11 cellular contexts compared by ENCODE assay signal in the genomic region with DNA sequence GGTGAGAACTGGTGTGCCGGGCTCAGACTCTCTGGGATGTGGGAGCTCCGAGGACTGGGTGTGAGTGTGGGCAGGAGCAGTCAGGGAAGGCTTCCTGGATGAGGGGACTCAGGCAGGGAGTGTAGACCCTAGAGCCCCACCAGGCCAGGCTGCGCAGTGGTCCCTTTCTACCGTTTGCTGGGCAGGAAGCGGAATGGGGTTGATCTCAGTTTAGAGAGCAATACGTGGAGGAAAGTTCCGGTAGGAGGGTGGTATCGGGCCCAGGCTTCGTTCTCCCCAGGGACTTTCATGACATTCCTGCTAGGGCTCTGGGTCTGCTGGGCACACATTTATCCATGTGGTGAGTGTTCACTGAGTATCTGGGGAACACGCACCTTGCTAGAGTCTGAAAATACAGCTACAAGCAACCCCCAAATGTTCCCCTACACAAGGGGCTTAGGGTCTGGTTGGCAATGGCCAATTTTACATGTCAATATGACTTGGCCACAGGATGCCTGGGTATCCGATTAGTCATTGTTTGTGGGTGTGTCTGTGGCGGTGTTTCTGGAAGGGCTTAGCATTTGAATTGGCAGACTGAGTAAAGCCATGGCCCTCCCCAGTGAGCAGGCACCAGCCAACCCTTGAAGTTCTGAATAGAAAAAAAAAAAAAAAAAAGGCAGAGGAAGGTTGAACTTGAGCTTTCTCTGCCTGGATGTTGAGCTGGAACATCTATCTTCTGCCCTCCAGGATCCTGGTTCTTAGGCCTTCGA. TPM values are rescaled to one million over a fixed set of nuclear protein-coding genes. Genes with fewer than 3 reads are reported as not detected.
DNase-seq lines count a peak whose midpoint lies in the region; ATAC-seq and TF ChIP-seq lines count a peak whose summit lies in the region.
"Had no signal": no experiment of that assay in that cellular context is flagged by ENCODE, and none has a peak within 500 bp of the region (broad histone marks: within the 10 kb centered on the region; RNA-seq: fewer than 3 reads in every experiment).

No MANE protein-coding gene starts in this region.

- no CpG with 5 or more reads among the region's 13 CpGs for WGBS in H9 (ENCODE audit: extremely low coverage, insufficient read length, low lambda C conversion rate)

- no peak overlapping the region for H2BK12ac ChIP-seq in H9 (ENCODE audit: insufficient read length, low read depth, low read length)

- no peak overlapping the region for H4K8ac ChIP-seq in H9 (replicated peaks; ENCODE audit: insufficient read length, low read depth, low read length)

- no peak overlapping the region for H2BK120ac ChIP-seq in H9 (ENCODE audit: low read depth, low read length, poor library complexity, severe bottlenecking)

- POLR2A ChIA-PET in activated CD4-positive, alpha-beta T cell treated with anti-CD3 and anti-CD28 coated beads, Interleukin-2, amount 10 ng/mL, durations not matched to agents 7 days and 5 days (lab: Charles Lee): interaction anchor here (1.4 kb wide), 1 partner anchor 138 kb away, joined by 6 read pairs; no protein-coding TSS in a partner anchor

- no peak overlapping the region for H2BK15ac ChIP-seq in H9 (ENCODE audit: low read depth, low read length)

- H2BK5ac ChIP-seq in H9 (ENCODE audit: insufficient read length, low read length): no peak overlapping the region

- H3K56ac ChIP-seq in H9 (ENCODE audit: insufficient read length, low read depth, low read length): no peak overlapping the region

- peak; percentile 22 for DNase-seq in ACHN
- peak; percentile 91 for DNase-seq in H9
- DNase-seq in inferior parietal cortex (ENCODE audit: extremely low spot score): no peak
- no peak for DNase-seq in cerebellar nuclear complex (lab: John Stamatoyannopoulos, UW)
- no peak for DNase-seq in OCI-M2 (lab: John Stamatoyannopoulos, UW; ENCODE audit: unreplicated experiment)
- no peak for DNase-seq in activated CD4-positive, alpha-beta T cell treated with anti-CD3 and anti-CD28 coated beads, Interleukin-2, amount 10 ng/mL, durations not matched to agents 7 days and 5 days

- H3K9ac ChIP-seq in H9 (ENCODE audit: extremely low read depth, insufficient read length, low read length): no peak overlapping the region
- H3K9ac ChIP-seq in iPS-18a (ENCODE audit: low read length): peak overlapping the region; percentile 48

- H3K23ac ChIP-seq in H9 (ENCODE audit: insufficient read length, low read depth, low read length): no peak overlapping the region

- H4K20me1 ChIP-seq in H9 (ENCODE audit: control insufficient read depth, insufficient read depth, insufficient read length): peaks cover 3% of the 10 kb centered on the region

- peak overlapping the region; percentile 56 for H3K4me3 ChIP-seq in iPS-18a (ENCODE audit: low read length)

- no peak overlapping the region for H3T11ph ChIP-seq in H9 (ENCODE audit: low read length)

- no peaks in the 10 kb centered on the region for H3K79me2 ChIP-seq in H9 (ENCODE audit: insufficient read depth, low read length)

- H3K27ac ChIP-seq in H9 (ENCODE audit: insufficient read length, low read depth, low read length) (no peak overlapping the region), iPS-18a (ENCODE audit: low read length) (no peak overlapping the region)
- H3K27ac ChIP-seq: VCaP had no signal

- no peak overlapping the region for H4K91ac ChIP-seq in H9 (ENCODE audit: insufficient read length, low read depth, low read length)

- H3K27me3 Mint-ChIP-seq in H9 (ENCODE audit: low read depth): peaks cover 41% of the 10 kb centered on the region
- peaks cover 36% of the 10 kb centered on the region for H3K27me3 Mint-ChIP-seq in activated T-helper 17 cell treated with anti-CD3 and anti-CD28 coated beads, Interleukin-2, amount 50 U/mL, for 72 hours
- peaks cover 16% of the 10 kb centered on the region for H3K27me3 Mint-ChIP-seq in activated CD4-positive, alpha-beta T cell treated with anti-CD3 and anti-CD28 coated beads, Interleukin-2, amount 10 ng/mL, durations not matched to agents 7 days and 5 days

- peaks cover 3% of the 10 kb centered on the region for H3K23me2 ChIP-seq in H9 (ENCODE audit: insufficient read length, low read depth, low read length, poor library complexity, severe bottlenecking)

- no peak overlapping the region for H2AFZ ChIP-seq in H9 (ENCODE audit: low read length)

- no peak overlapping the region for H2AK5ac ChIP-seq in H9 (ENCODE audit: insufficient read length, low read length)

- TF ChIP-seq CTCF in H9 (conservative IDR thresholded peaks at IDR 0.05): no peak

- no peaks in the 10 kb centered on the region for H3K36me3 ChIP-seq in iPS-18a (ENCODE audit: control insufficient read depth, low read depth, low read length)
- H3K36me3 ChIP-seq: tibial artery had no signal

- no peaks in the 10 kb centered on the region; a peak in 1 of 5 replicates for H3K9me3 Mint-ChIP-seq in H9
- H3K9me3 Mint-ChIP-seq in activated T-helper 17 cell treated with anti-CD3 and anti-CD28 coated beads, Interleukin-2, amount 50 U/mL, for 72 hours: no peaks in the 10 kb centered on the region
- no peaks in the 10 kb centered on the region for H3K9me3 Mint-ChIP-seq in activated CD4-positive, alpha-beta T cell treated with anti-CD3 and anti-CD28 coated beads, Interleukin-2, amount 10 ng/mL, durations not matched to agents 7 days and 5 days

- H3K36me3 Mint-ChIP-seq in H9 (ENCODE audit: insufficient read depth in 1 of 3, low read depth in 3 of 3): no peaks in the 10 kb centered on the region
- H3K36me3 Mint-ChIP-seq in activated T-helper 17 cell treated with anti-CD3 and anti-CD28 coated beads, Interleukin-2, amount 50 U/mL, for 72 hours (ENCODE audit: low read depth): no peaks in the 10 kb centered on the region
- no peaks in the 10 kb centered on the region for H3K36me3 Mint-ChIP-seq in activated CD4-positive, alpha-beta T cell treated with anti-CD3 and anti-CD28 coated beads, Interleukin-2, amount 10 ng/mL, durations not matched to agents 7 days and 5 days (ENCODE audit: low read depth)

- H3K4me3 Mint-ChIP-seq in H9: peak overlapping the region; percentile 71 to 78
- no peak overlapping the region for H3K4me3 Mint-ChIP-seq in activated T-helper 17 cell treated with anti-CD3 and anti-CD28 coated beads, Interleukin-2, amount 50 U/mL, for 72 hours
- H3K4me3 Mint-ChIP-seq in activated CD4-positive, alpha-beta T cell treated with anti-CD3 and anti-CD28 coated beads, Interleukin-2, amount 10 ng/mL, durations not matched to agents 7 days and 5 days: no peak overlapping the region

- CTCF ChIA-PET in activated CD4-positive, alpha-beta T cell treated with anti-CD3 and anti-CD28 coated beads, Interleukin-2, amount 10 ng/mL, durations not matched to agents 7 days and 5 days (lab: Charles Lee): interaction anchor here (0.6 to 5.0 kb wide), 5 partner anchors 10 to 151 kb away, joined by 4 to 19 read pairs (median 13); no protein-coding TSS in a partner anchor

- peaks cover 60 to 62% of the 10 kb centered on the region in 2 experiments for H3K4me1 Mint-ChIP-seq in H9
- peaks cover 12% of the 10 kb centered on the region for H3K4me1 Mint-ChIP-seq in activated T-helper 17 cell treated with anti-CD3 and anti-CD28 coated beads, Interleukin-2, amount 50 U/mL, for 72 hours
- peaks cover 4% of the 10 kb centered on the region for H3K4me1 Mint-ChIP-seq in activated CD4-positive, alpha-beta T cell treated with anti-CD3 and anti-CD28 coated beads, Interleukin-2, amount 10 ng/mL, durations not matched to agents 7 days and 5 days

- no peak overlapping the region for H3K14ac ChIP-seq in H9 (ENCODE audit: insufficient read depth, low read length)

- no peak overlapping the region for H2BK20ac ChIP-seq in H9 (ENCODE audit: low read depth, low read length, poor library complexity, severe bottlenecking)

- peak overlapping the region; percentile 60 for H3K4me2 ChIP-seq in H9 (ENCODE audit: insufficient read depth, insufficient read length, low read length)

- no peaks in the 10 kb centered on the region for H3K79me1 ChIP-seq in H9 (ENCODE audit: insufficient read depth, low read depth, low read length, poor library complexity, severe bottlenecking)

- peak overlapping the region; percentile 6 for H3K18ac ChIP-seq in H9 (ENCODE audit: insufficient read length, low read depth, low read length)

- H3K4me1 ChIP-seq in H9 (ENCODE audit: insufficient read depth, low read length) (peaks cover 4% of the 10 kb centered on the region; the same call in 1 of the 2 replicates), iPS-18a (ENCODE audit: control insufficient read depth, low read depth, low read length) (peaks cover 42% of the 10 kb centered on the region)

- ATAC-seq in activated T-helper 17 cell treated with anti-CD3 and anti-CD28 coated beads, Interleukin-2, amount 50 U/mL, for 72 hours (replicated peaks): peak; percentile 43

- in situ Hi-C loops in ACHN (cut with HindIII; ENCODE audit: low pct_ligation_motif_present, low pct_unique_long_range_greater_than_20kb, low sequenced_read_pairs): loop anchor here (25.0 kb wide), 1 partner anchor 128 kb away; no protein-coding TSS in a partner anchor

- no peaks in the 10 kb centered on the region for H3K9me3 ChIP-seq in H9 (ENCODE audit: control insufficient read depth, low read depth, low read length)
- H3K9me3 ChIP-seq in iPS-18a (ENCODE audit: control insufficient read depth, low read depth, low read length): no peaks in the 10 kb centered on the region
- H3K9me3 ChIP-seq: tibial artery had no signal

- H4K5ac ChIP-seq in H9 (ENCODE audit: insufficient read length, low read depth, low read length): no peak overlapping the region

- H3K4ac ChIP-seq in H9 (ENCODE audit: low read depth, low read length): no peak overlapping the region

- H3K27me3 ChIP-seq in H9 (ENCODE audit: insufficient read depth, low read length) (no peaks in the 10 kb centered on the region; the same call in 1 of the 2 replicates), iPS-18a (ENCODE audit: control insufficient read depth, insufficient read depth, low read length) (peaks cover 15% of the 10 kb centered on the region)

- peak overlapping the region in 2 of 3 experiments; percentile 41 to 94; a peak in 3 of 7 replicates for H3K27ac Mint-ChIP-seq in H9
- no peak overlapping the region for H3K27ac Mint-ChIP-seq in activated T-helper 17 cell treated with anti-CD3 and anti-CD28 coated beads, Interleukin-2, amount 50 U/mL, for 72 hours
- H3K27ac Mint-ChIP-seq in activated CD4-positive, alpha-beta T cell treated with anti-CD3 and anti-CD28 coated beads, Interleukin-2, amount 10 ng/mL, durations not matched to agents 7 days and 5 days: no peak overlapping the region

RNA-seq across cellular contexts. Expression of a gene that starts 20.8 kb away (rescaled TPM):
- 5.9 and 7.4 TPM in 2 replicates for total RNA-seq in H9 (2021)
- total RNA-seq in activated T-helper 17 cell treated with anti-CD3 and anti-CD28 coated beads, Interleukin-2, amount 50 U/mL, for 72 hours: not detected
- not detected for total RNA-seq in activated CD4-positive, alpha-beta T cell treated with anti-CD3 and anti-CD28 coated beads, Interleukin-2, amount 10 ng/mL, durations not matched to agents 7 days and 5 days
- total RNA-seq: kidney had no signal

Comparison
In these comparisons a context has a peak if more than half of its experiments do, and no peak if none do; other contexts are left out.
1. DNase-seq: peak in ACHN (single experiment) and H9 (single experiment); none in inferior parietal cortex (single experiment), cerebellar nuclear complex (0 of 2), OCI-M2 (single experiment) and activated CD4-positive, alpha-beta T cell treated with anti-CD3 and anti-CD28 coated beads, Interleukin-2, amount 10 ng/mL, durations not matched to agents 7 days and 5 days (single experiment).
2. H3K27ac Mint-ChIP-seq: peak in H9 (2 of 3); none in activated T-helper 17 cell treated with anti-CD3 and anti-CD28 coated beads, Interleukin-2, amount 50 U/mL, for 72 hours (single experiment) and activated CD4-positive, alpha-beta T cell treated with anti-CD3 and anti-CD28 coated beads, Interleukin-2, amount 10 ng/mL, durations not matched to agents 7 days and 5 days (single experiment).
3. H3K4me3 Mint-ChIP-seq: peak in H9 (2 of 2); none in activated T-helper 17 cell treated with anti-CD3 and anti-CD28 coated beads, Interleukin-2, amount 50 U/mL, for 72 hours (single experiment) and activated CD4-positive, alpha-beta T cell treated with anti-CD3 and anti-CD28 coated beads, Interleukin-2, amount 10 ng/mL, durations not matched to agents 7 days and 5 days (single experiment).